ENCODE assay signal across 1 cellular context in the genomic region with DNA sequence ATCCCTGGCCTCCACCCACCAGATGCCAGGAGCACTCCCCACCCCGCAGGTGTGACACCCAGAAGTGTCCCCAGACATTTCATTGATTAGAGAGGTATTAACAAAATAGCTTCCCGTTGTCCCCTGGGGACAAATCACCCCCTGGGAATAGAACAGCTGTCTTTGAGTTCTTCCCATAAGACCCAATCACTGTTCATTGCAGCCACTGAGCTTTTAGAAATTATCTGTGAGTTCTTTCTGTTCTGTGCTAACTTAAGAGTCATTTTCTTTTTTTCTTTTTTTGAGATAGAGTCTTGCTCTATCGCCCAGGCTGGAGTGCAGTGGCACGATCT.
TF ChIP-seq lines count a peak whose summit lies in the region.

No MANE protein-coding gene starts in this region.

TF ChIP-seq in SK-N-SH, 30 proteins besides CTCF, POLR2A, EP300 and RAD21 (continued from another document):
- TF ChIP-seq, protein P1, sequence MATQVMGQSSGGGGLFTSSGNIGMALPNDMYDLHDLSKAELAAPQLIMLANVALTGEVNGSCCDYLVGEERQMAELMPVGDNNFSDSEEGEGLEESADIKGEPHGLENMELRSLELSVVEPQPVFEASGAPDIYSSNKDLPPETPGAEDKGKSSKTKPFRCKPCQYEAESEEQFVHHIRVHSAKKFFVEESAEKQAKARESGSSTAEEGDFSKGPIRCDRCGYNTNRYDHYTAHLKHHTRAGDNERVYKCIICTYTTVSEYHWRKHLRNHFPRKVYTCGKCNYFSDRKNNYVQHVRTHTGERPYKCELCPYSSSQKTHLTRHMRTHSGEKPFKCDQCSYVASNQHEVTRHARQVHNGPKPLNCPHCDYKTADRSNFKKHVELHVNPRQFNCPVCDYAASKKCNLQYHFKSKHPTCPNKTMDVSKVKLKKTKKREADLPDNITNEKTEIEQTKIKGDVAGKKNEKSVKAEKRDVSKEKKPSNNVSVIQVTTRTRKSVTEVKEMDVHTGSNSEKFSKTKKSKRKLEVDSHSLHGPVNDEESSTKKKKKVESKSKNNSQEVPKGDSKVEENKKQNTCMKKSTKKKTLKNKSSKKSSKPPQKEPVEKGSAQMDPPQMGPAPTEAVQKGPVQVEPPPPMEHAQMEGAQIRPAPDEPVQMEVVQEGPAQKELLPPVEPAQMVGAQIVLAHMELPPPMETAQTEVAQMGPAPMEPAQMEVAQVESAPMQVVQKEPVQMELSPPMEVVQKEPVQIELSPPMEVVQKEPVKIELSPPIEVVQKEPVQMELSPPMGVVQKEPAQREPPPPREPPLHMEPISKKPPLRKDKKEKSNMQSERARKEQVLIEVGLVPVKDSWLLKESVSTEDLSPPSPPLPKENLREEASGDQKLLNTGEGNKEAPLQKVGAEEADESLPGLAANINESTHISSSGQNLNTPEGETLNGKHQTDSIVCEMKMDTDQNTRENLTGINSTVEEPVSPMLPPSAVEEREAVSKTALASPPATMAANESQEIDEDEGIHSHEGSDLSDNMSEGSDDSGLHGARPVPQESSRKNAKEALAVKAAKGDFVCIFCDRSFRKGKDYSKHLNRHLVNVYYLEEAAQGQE (IDR thresholded peaks at IDR 0.05; ENCODE audit: low read depth, low read length), result no peak
- no peak for TF ChIP-seq EZH2phosphoT487 (IDR thresholded peaks at IDR 0.05; ENCODE audit: borderline replicate concordance, low read depth)
- no peak for TF ChIP-seq JUND (IDR thresholded peaks at IDR 0.05)
